In genomic region chr10:11824376-11824775, GRCh38 we compare ENCODE assay signal across 8 cellular contexts. TPM values are rescaled to one million over a fixed set of nuclear protein-coding genes. Genes with fewer than 3 reads are reported as not detected.
A peak's percentile ranks its signal among the peaks of the same experiment; 100 is the strongest.
DNase-seq lines count a peak whose midpoint lies in the region; ATAC-seq and TF ChIP-seq lines count a peak whose summit lies in the region.
"Had no signal": no experiment of that assay in that cellular context is flagged by ENCODE, and none has a peak within 500 bp of the region (broad histone marks: within the 10 kb centered on the region; RNA-seq: fewer than 3 reads in every experiment).

No MANE protein-coding gene starts in this region.

- H3K9me3 Mint-ChIP-seq in HFFc6 (no peaks in the 10 kb centered on the region), activated B cell treated with CpG ODN at 0.5 μM for 24 hours (no peaks in the 10 kb centered on the region)

- H3K36me3 ChIP-seq in skeletal muscle satellite cell (ENCODE audit: insufficient read depth, low read length) = no peaks in the 10 kb centered on the region

- no peaks in the 10 kb centered on the region for H3K9me3 ChIP-seq in skeletal muscle satellite cell (replicated peaks; ENCODE audit: low read length)

- H3K27me3 ChIP-seq in skeletal muscle satellite cell (ENCODE audit: control insufficient read depth, insufficient read depth, low read length) = no peaks in the 10 kb centered on the region

- H3K4me1 Mint-ChIP-seq in HFFc6 (ENCODE audit: low read depth) (peaks cover 28% of the 10 kb centered on the region), activated B cell treated with CpG ODN at 0.5 μM for 24 hours (peaks cover 8% of the 10 kb centered on the region)

- TF ChIP-seq CTCF in HFFc6 (IDR thresholded peaks at IDR 0.05) = no peak
- TF ChIP-seq CTCF in activated B cell treated with CpG ODN at 0.5 μM for 24 hours (IDR thresholded peaks at IDR 0.05) = no peak
- no peak for TF ChIP-seq CTCF in fibroblast of pulmonary artery (IDR thresholded peaks at IDR 0.05; ENCODE audit: low read length, missing control alignments)

- intact Hi-C loops in activated B cell treated with CpG ODN at 0.5 μM for 24 hours (cut with micrococcal nuclease) = no loop called here

- 0 out of 2 replicates have a peak, but pooled peaks cover 5% of the 10 kb centered on the region for H3K36me3 Mint-ChIP-seq in HFFc6 (ENCODE audit: low read depth)
- H3K36me3 Mint-ChIP-seq in activated B cell treated with CpG ODN at 0.5 μM for 24 hours (ENCODE audit: low read depth) = no peaks in the 10 kb centered on the region

- peaks cover 16% of the 10 kb centered on the region for H3K27me3 Mint-ChIP-seq in HFFc6 (ENCODE audit: insufficient read depth)
- H3K27me3 Mint-ChIP-seq in activated B cell treated with CpG ODN at 0.5 μM for 24 hours = peaks cover 23% of the 10 kb centered on the region

- H3K9ac ChIP-seq in skeletal muscle satellite cell (ENCODE audit: low read depth, low read length) = peak overlapping the region; percentile 85

- ATAC-seq in activated B cell treated with CpG ODN at 0.5 μM for 24 hours (ENCODE audit: low read depth) = no peak
- ATAC-seq in HG02884 (IDR thresholded peaks at IDR 0.05; ENCODE audit: unreplicated experiment) = no peak

- DNase-seq in HFFc6 (no peak), activated B cell treated with CpG ODN at 0.5 μM for 24 hours (no peak), fibroblast of pulmonary artery (ENCODE audit: low read depth) (peak; percentile 26), NCI-H2081 treated with DMSO at 0.1 percent for 48 hours (lab: John Stamatoyannopoulos, UW) (no peak), ecto neural progenitor cell (ENCODE audit: low spot score) (no peak)
- DNase-seq: activated gamma-delta T cell had no signal

- peak overlapping the region; percentile 93 for H3K4me2 ChIP-seq in skeletal muscle satellite cell (ENCODE audit: low read length)

- no peak overlapping the region for H3K27ac Mint-ChIP-seq in HFFc6
- no peak overlapping the region for H3K27ac Mint-ChIP-seq in activated B cell treated with CpG ODN at 0.5 μM for 24 hours

- CTCF ChIA-PET in activated B cell treated with CpG ODN at 0.5 μM for 24 hours (lab: Charles Lee) = no interaction called here

- POLR2A ChIA-PET in activated B cell treated with CpG ODN at 0.5 μM for 24 hours (lab: Charles Lee) = interaction anchor here (0.5 kb wide), 1 partner anchor 10 kb away, joined by 4 read pairs; no protein-coding TSS in a partner anchor

- H3K4me1 ChIP-seq in skeletal muscle satellite cell (ENCODE audit: control insufficient read depth, insufficient read depth, low read length) = peaks cover 25% of the 10 kb centered on the region

- H3K4me3 Mint-ChIP-seq in HFFc6 (peak overlapping the region; percentile 83), activated B cell treated with CpG ODN at 0.5 μM for 24 hours (peak overlapping the region; percentile 66)

- peak overlapping the region; percentile 70 for H3K4me3 ChIP-seq in fibroblast of pulmonary artery (replicated peaks; ENCODE audit: low read depth, low read length)
- peak overlapping the region; percentile 91 for H3K4me3 ChIP-seq in skeletal muscle satellite cell (ENCODE audit: low read length)

RNA-seq across cellular contexts. Expression of gene PROSER2, which starts 1.2 kb away (rescaled TPM):
- 1 to 10 TPM in 5 of 6 experiments, under 1 TPM in 1; 0.74 to 2.9 (median 1.5) TPM for total RNA-seq in HFFc6 (2021; fragmentation: NEBNext Ultra II Directional; extraction: Animal tissue kit (Norgen Biotek cat#: 25700))
- 0.17 and 0.27 TPM in 2 replicates for total RNA-seq in activated B cell treated with CpG ODN at 0.5 μM for 24 hours
- total RNA-seq in skeletal muscle satellite cell (2012; rRNA removed) = 3.0 and 3.9 TPM in 2 replicates
